13 cellular contexts compared by ENCODE assay signal in the genomic region with DNA sequence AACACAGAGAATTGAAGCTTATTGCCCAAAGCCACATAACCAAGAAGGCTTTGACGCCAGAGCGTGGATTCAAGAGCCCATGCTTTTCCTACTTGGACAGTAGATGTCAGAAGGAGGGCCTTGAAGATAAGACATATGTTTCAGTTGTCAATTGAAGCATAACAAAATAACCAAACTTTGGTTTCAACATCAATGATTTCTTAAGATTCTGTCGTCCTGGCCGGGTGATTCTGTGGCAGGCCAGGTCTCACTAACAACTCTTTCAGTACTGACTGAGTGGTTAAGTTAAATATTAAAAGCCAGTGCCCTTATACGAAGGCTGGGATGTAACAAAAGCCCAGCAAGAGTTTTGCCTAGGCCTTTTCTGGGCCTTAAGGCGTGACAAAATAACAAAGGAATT.
DNase-seq lines count a peak whose midpoint lies in the region; ATAC-seq and TF ChIP-seq lines count a peak whose summit lies in the region.
"Had no signal": no experiment of that assay in that cellular context is flagged by ENCODE, and none has a peak within 500 bp of the region (broad histone marks: within the 10 kb centered on the region; RNA-seq: fewer than 3 reads in every experiment).

No MANE protein-coding gene starts in this region.

- no peak overlapping the region for H3K4me3 Mint-ChIP-seq in natural killer cell treated with Interleukin-12 subunit alpha and Interleukin-12 subunit beta and Interleukin-15 and Interleukin-18, amount 100 ng/mL, for 72 hours

- peak overlapping the region; percentile 81 for H3K27ac ChIP-seq in ascending aorta
- H3K27ac ChIP-seq: transverse colon had no signal

- DNase-seq in Caki2 (ENCODE audit: low read depth) (peak; percentile 57), ascending aorta (ENCODE audit: low spot score in 2 of 2) (no peak), HPDE6-E6E7 (ENCODE audit: extremely low spot score) (no peak), NCI-H187 treated with DMSO at 0.1 percent for 48 hours (lab: John Stamatoyannopoulos, UW) (no peak)
- no peak for DNase-seq in activated CD4-positive, alpha-beta T cell treated with anti-CD3 and anti-CD28 coated beads, Interleukin-2, amount 50 U/mL, for 48 hours
- DNase-seq in natural killer cell treated with Interleukin-12 subunit alpha and Interleukin-12 subunit beta and Interleukin-15 and Interleukin-18, amount 100 ng/mL, for 72 hours (ENCODE audit: low spot score): no peak
- DNase-seq: central memory CD4-positive, alpha-beta T cell; glutamatergic neuron; NCI-H226; stimulated activated CD4-positive, alpha-beta T cell treated with anti-CD3 and anti-CD28 coated beads, Interleukin-1b, Interleukin-23, amount 100 ng/mL, for 48 hours; transverse colon had no signal

- no peak overlapping the region for H3K4me3 ChIP-seq in ascending aorta
- H3K4me3 ChIP-seq: transverse colon had no signal

- in situ Hi-C loops in Caki2 (cut with HindIII; ENCODE audit: low pct_unique_long_range_greater_than_20kb, low sequenced_read_pairs): no loop called here

- no peaks in the 10 kb centered on the region for H3K36me3 ChIP-seq in ascending aorta
- H3K36me3 ChIP-seq: transverse colon had no signal

- H3K4me1 ChIP-seq in ascending aorta: peaks cover 0 to 29% of the 10 kb centered on the region in 2 donors
- H3K4me1 ChIP-seq: transverse colon had no signal

- no peaks in the 10 kb centered on the region for H3K27me3 Mint-ChIP-seq in natural killer cell treated with Interleukin-12 subunit alpha and Interleukin-12 subunit beta and Interleukin-15 and Interleukin-18, amount 100 ng/mL, for 72 hours

- no peak for TF ChIP-seq CTCF in ascending aorta (IDR thresholded peaks at IDR 0.05)

- intact Hi-C loops in ascending aorta (cut with DNase I): loop anchor here (1.0 kb wide), 1 partner anchor 13 kb away; no protein-coding TSS in a partner anchor

- no peak overlapping the region for H3K27ac Mint-ChIP-seq in natural killer cell treated with Interleukin-12 subunit alpha and Interleukin-12 subunit beta and Interleukin-15 and Interleukin-18, amount 100 ng/mL, for 72 hours

- H3K27me3 ChIP-seq in ascending aorta: no peaks in the 10 kb centered on the region
- H3K27me3 ChIP-seq: transverse colon had no signal

- ATAC-seq in GM19395 (IDR thresholded peaks at IDR 0.05; ENCODE audit: unreplicated experiment) (peak; percentile 99), HG02938 (IDR thresholded peaks at IDR 0.05; ENCODE audit: unreplicated experiment) (peak; percentile 99)
- no peak for ATAC-seq in natural killer cell treated with Interleukin-12 subunit alpha and Interleukin-12 subunit beta and Interleukin-15 and Interleukin-18, amount 100 ng/mL, for 72 hours

- no peaks in the 10 kb centered on the region for H3K4me1 Mint-ChIP-seq in natural killer cell treated with Interleukin-12 subunit alpha and Interleukin-12 subunit beta and Interleukin-15 and Interleukin-18, amount 100 ng/mL, for 72 hours (ENCODE audit: low read depth in 2 of 2)

- H3K9me3 ChIP-seq in ascending aorta: no peaks in the 10 kb centered on the region
- H3K9me3 ChIP-seq: transverse colon had no signal

- H3K9me3 Mint-ChIP-seq in natural killer cell treated with Interleukin-12 subunit alpha and Interleukin-12 subunit beta and Interleukin-15 and Interleukin-18, amount 100 ng/mL, for 72 hours: no peaks in the 10 kb centered on the region

- H3K36me3 Mint-ChIP-seq in natural killer cell treated with Interleukin-12 subunit alpha and Interleukin-12 subunit beta and Interleukin-15 and Interleukin-18, amount 100 ng/mL, for 72 hours: no peaks in the 10 kb centered on the region

Comparison
In these comparisons a context has a peak if more than half of its experiments do, and no peak if none do; other contexts are left out.
1. ATAC-seq: peak in GM19395 (single experiment) and HG02938 (single experiment); none in natural killer cell treated with Interleukin-12 subunit alpha and Interleukin-12 subunit beta and Interleukin-15 and Interleukin-18, amount 100 ng/mL, for 72 hours (0 of 2).